In genomic region chr12:123232807-123233504, GRCh38 we compare ENCODE assay signal across 8 cellular contexts. TPM values are rescaled to one million over a fixed set of nuclear protein-coding genes. Genes with fewer than 3 reads are reported as not detected.
DNase-seq lines count a peak whose midpoint lies in the region; ATAC-seq, FAIRE-seq and TF ChIP-seq lines count a peak whose summit lies in the region.

MPHOSPH9 (minus strand) TSS chr12:123233141; CDS start chr12:123230364, 2,777 bp downstream.
MTRFR (plus strand) TSS chr12:123233436; CDS start chr12:123253675, 20,239 bp downstream.

- ATAC-seq in HG02852 (IDR thresholded peaks at IDR 0.05; ENCODE audit: unreplicated experiment): peak; percentile 76
- peak; percentile 99 for ATAC-seq in heart right ventricle
- ATAC-seq in upper lobe of left lung (ENCODE audit: low FRiP score in 2 of 2): peak; percentile 99 to 100

- peaks cover 8 to 35% of the 10 kb centered on the region in 2 donors for H3K4me1 ChIP-seq in adrenal gland (replicated peaks in 1 of 2)
- peaks cover 2 to 56% (median 34%) of the 10 kb centered on the region in 9 donors for H3K4me1 ChIP-seq in heart right ventricle
- H3K4me1 ChIP-seq in upper lobe of left lung: peaks cover 24 to 64% (median 41%) of the 10 kb centered on the region in 4 donors

- intact Hi-C loops in adrenal gland (cut with DNase I) (no loop called here), heart right ventricle (cut with DNase I) (loop anchor here in 8 of 10 donors (2.0 to 10.0 kb wide), 8 partner anchors 81 to 438 kb away; partner anchors contain the start of genes ARL6IP4 (in 4 of the 8), ABCB9 (in 1 of the 8) and PITPNM2 (in 1 of the 8)), posterior cingulate gyrus (cut with DNase I) (loop anchor here (2.0 to 10.0 kb wide), 4 partner anchors 36 to 368 kb away; partner anchors contain the start of gene ARL6IP4)

- 0 to 1% (median 1%) methylated on average over 24 to 65 of the region's 66 CpGs for WGBS in adrenal gland, 4 donors
- WGBS in heart right ventricle, 2 donors: 0% methylated on average over 66 of the region's 66 CpGs
- WGBS in upper lobe of left lung, 2 donors: 0 to 1% methylated on average over 25 to 65 of the region's 66 CpGs

- peak within 1 kb of the TSS; percentile 86 to 96 (median 91) for H3K27ac ChIP-seq in adrenal gland
- H3K27ac ChIP-seq in heart right ventricle: peak within 1 kb of the TSS; percentile 66 to 96 (median 90)
- H3K27ac ChIP-seq in upper lobe of left lung: peak within 1 kb of the TSS; percentile 86 to 97 (median 88)

- peak; percentile 98 for FAIRE-seq in GM12892 (lab: Jason Lieb, UNC)

- peak; percentile 82 for DNase-seq in GM12892 (ENCODE audit: insufficient read length)
- peak; percentile 99 for DNase-seq in NCI-H146 (lab: John Stamatoyannopoulos, UW)
- DNase-seq in T-helper 1 cell: peak; percentile 98 to 100 (median 98)
- peak; percentile 99 to 100 (median 99) for DNase-seq in adrenal gland
- DNase-seq in heart right ventricle: peak; percentile 98 to 100
- peak; percentile 95 to 100 (median 98) for DNase-seq in posterior cingulate gyrus
- peak; percentile 99 for DNase-seq in upper lobe of left lung

- TF ChIP-seq EP300 in upper lobe of left lung (IDR thresholded peaks at IDR 0.05): no peak

- H3K4me3 ChIP-seq in adrenal gland (peak within 1 kb of the TSS; percentile 71 to 83 (median 75)), heart right ventricle (peak within 1 kb of the TSS; percentile 79 to 97 (median 87)), upper lobe of left lung (peak within 1 kb of the TSS; percentile 67 to 92 (median 82))

- TF ChIP-seq POLR2A in GM12892 (IDR thresholded peaks at IDR 0.05; ENCODE audit: low read depth, low read length) (peak; percentile 100), adrenal gland (IDR thresholded peaks at IDR 0.05) (peak; percentile 93 to 96), upper lobe of left lung (IDR thresholded peaks at IDR 0.05) (peak; percentile 79 to 99 (median 98))

- no peaks in the 10 kb centered on the region for H3K27me3 ChIP-seq in adrenal gland
- no peaks in the 10 kb centered on the region for H3K27me3 ChIP-seq in heart right ventricle
- H3K27me3 ChIP-seq in upper lobe of left lung: no peaks in the 10 kb centered on the region

- no peaks in the 10 kb centered on the region for H3K9me3 ChIP-seq in adrenal gland (replicated peaks in 1 of 3)
- H3K9me3 ChIP-seq in heart right ventricle: no peaks in the 10 kb centered on the region
- H3K9me3 ChIP-seq in upper lobe of left lung: no peaks in the 10 kb centered on the region

- no peaks in the 10 kb centered on the region for H3K36me3 ChIP-seq in adrenal gland (replicated peaks in 1 of 2)
- peaks cover 0 to 23% (median 0%) of the 10 kb centered on the region in 9 donors for H3K36me3 ChIP-seq in heart right ventricle
- no peaks in the 10 kb centered on the region for H3K36me3 ChIP-seq in upper lobe of left lung

- peak in 1 of 6 experiments; percentile 19 for TF ChIP-seq CTCF in adrenal gland (IDR thresholded peaks at IDR 0.05)
- no peak for TF ChIP-seq CTCF in heart right ventricle (IDR thresholded peaks at IDR 0.05)
- peak in 3 of 6 experiments; percentile 6 to 19 (median 18) for TF ChIP-seq CTCF in upper lobe of left lung (IDR thresholded peaks at IDR 0.05)

RNA-seq across cellular contexts. Expression of gene MPHOSPH9, which starts in this region (rescaled TPM):
- 30.1 TPM for polyA plus RNA-seq in GM12892 (2012; ENCODE audit: missing spikeins)
- total RNA-seq in adrenal gland (10 to 100 TPM; 20.4 to 61.7 (median 26.7) TPM), heart right ventricle (10 to 100 TPM; 19.7 to 33.6 (median 27.1) TPM), upper lobe of left lung (10 to 100 TPM; 12.6 to 82.8 (median 17.6) TPM)
- polyA plus RNA-seq in adrenal gland (10 to 100 TPM; 11.7 to 16.5 (median 16.2) TPM), heart right ventricle (10 to 100 TPM in 1 of 2 donors, 1 to 10 TPM in 1; 4.1 to 11.3 TPM)

RNA-seq across cellular contexts. Expression of gene MTRFR, which starts in this region (rescaled TPM):
- polyA plus RNA-seq in GM12892 (2012; ENCODE audit: missing spikeins): 18.1 TPM
- 10 to 100 TPM; 12.2 to 18.6 (median 13.7) TPM for total RNA-seq in adrenal gland
- polyA plus RNA-seq in adrenal gland: 10 to 100 TPM; 15.8 to 23.3 (median 20.1) TPM
- total RNA-seq in heart right ventricle: 10 to 100 TPM in 8 of 10 donors, 1 to 10 TPM in 2; 9.5 to 12.1 (median 10.8) TPM
- polyA plus RNA-seq in heart right ventricle: 10 to 100 TPM; 12.1 to 20.9 TPM
- 10 to 100 TPM in 4 of 6 donors, 1 to 10 TPM in 2; 9.4 to 27.4 (median 13.6) TPM for total RNA-seq in upper lobe of left lung

Comparison
In these comparisons a context has a peak if more than half of its experiments do, and no peak if none do; other contexts are left out.
1. Peak in every context shown above with its lines: DNase-seq, ATAC-seq, H3K4me3 ChIP-seq and H3K27ac ChIP-seq.
2. intact Hi-C loops: an anchor here in heart right ventricle (2.0 to 10.0 kb wide) and posterior cingulate gyrus (2.0 to 10.0 kb wide); none called in adrenal gland.